Comparison of ENCODE assay signal across 14 cellular contexts in genomic region chr12:89087876-89088275, GRCh38.
"Had no signal": no experiment of that assay in that cellular context is flagged by ENCODE, and none has a peak within 500 bp of the region (broad histone marks: within the 10 kb centered on the region; RNA-seq: fewer than 3 reads in every experiment).

No MANE protein-coding gene starts in this region.

- H3K36me3 Mint-ChIP-seq: stimulated activated effector memory CD8-positive, alpha-beta T cell treated with anti-CD3 and anti-CD28 coated beads, Interleukin-12 subunit alpha, Interleukin-12 subunit beta, amount 100 ng/mL, for 72 hours had no signal

- H3K27ac ChIP-seq: epithelial cell of prostate, left lung, tibial artery, uterus, WERI-Rb-1 had no signal

- ATAC-seq: activated CD8-positive, alpha-beta T cell treated with anti-CD3 and anti-CD28 coated beads, Interleukin-2, amount 10 ng/mL, durations not matched to agents 7 days and 5 days; left lung; stimulated activated effector memory CD8-positive, alpha-beta T cell treated with anti-CD3 and anti-CD28 coated beads, Interleukin-12 subunit alpha, Interleukin-12 subunit beta, amount 100 ng/mL, for 72 hours had no signal

- DNase-seq: activated CD4-positive, alpha-beta T cell treated with anti-CD3 and anti-CD28 coated beads for 4 hours; activated CD8-positive, alpha-beta memory T cell treated with anti-CD3 and anti-CD28 coated beads, Interleukin-2, amount 50 U/mL, for 48 hours; activated CD8-positive, alpha-beta T cell treated with anti-CD3 and anti-CD28 coated beads, Interleukin-2, amount 10 ng/mL, durations not matched to agents 7 days and 5 days; activated naive CD4-positive, alpha-beta T cell treated with anti-CD3 and anti-CD28 coated beads for 36 hours; effector CD4-positive, alpha-beta T cell; left lung; T1000; tibial artery; uterus; WERI-Rb-1 had no signal

- H3K4me3 Mint-ChIP-seq: activated CD8-positive, alpha-beta T cell treated with anti-CD3 and anti-CD28 coated beads, Interleukin-2, amount 10 ng/mL, durations not matched to agents 7 days and 5 days; activated naive CD4-positive, alpha-beta T cell treated with anti-CD3 and anti-CD28 coated beads for 36 hours; neural crest cell; stimulated activated effector memory CD8-positive, alpha-beta T cell treated with anti-CD3 and anti-CD28 coated beads, Interleukin-12 subunit alpha, Interleukin-12 subunit beta, amount 100 ng/mL, for 72 hours had no signal

- H3K27ac Mint-ChIP-seq: activated CD8-positive, alpha-beta T cell treated with anti-CD3 and anti-CD28 coated beads, Interleukin-2, amount 10 ng/mL, durations not matched to agents 7 days and 5 days; activated naive CD4-positive, alpha-beta T cell treated with anti-CD3 and anti-CD28 coated beads for 36 hours; stimulated activated effector memory CD8-positive, alpha-beta T cell treated with anti-CD3 and anti-CD28 coated beads, Interleukin-12 subunit alpha, Interleukin-12 subunit beta, amount 100 ng/mL, for 72 hours had no signal

- H3K27me3 ChIP-seq: left lung, tibial artery, uterus had no signal

- H3K9me3 ChIP-seq: tibial artery, uterus had no signal

- H3K36me3 ChIP-seq: left lung, tibial artery, uterus, WERI-Rb-1 had no signal

- H3K4me3 ChIP-seq: left lung, smooth muscle cell, tibial artery, uterus had no signal

- H3K4me1 ChIP-seq: left lung, tibial artery, uterus had no signal
